In the genomic region with DNA sequence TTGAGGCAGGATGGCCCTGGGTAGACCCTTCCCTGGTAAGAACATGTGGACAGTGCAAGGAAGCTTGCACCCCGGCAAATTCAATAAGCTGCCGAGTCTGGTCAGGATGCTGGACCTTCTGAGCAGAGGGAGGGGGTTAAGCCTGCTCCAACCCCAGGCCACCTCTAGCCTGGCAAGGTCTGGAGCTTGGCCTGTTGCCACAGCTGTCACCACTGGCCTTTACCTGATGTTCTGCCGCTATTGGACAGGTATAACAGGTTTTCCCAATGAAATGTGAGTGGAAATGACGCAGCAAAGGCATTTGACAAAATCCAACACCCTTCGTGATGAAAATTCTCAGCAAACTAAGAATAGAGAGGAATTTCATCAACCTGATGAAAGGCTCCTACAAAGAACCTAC, we compare ENCODE assay signal across 1 cellular context.
TF ChIP-seq lines count a peak whose summit lies in the region.

No MANE protein-coding gene starts in this region.

TF ChIP-seq in HepG2, 621 proteins besides CTCF, POLR2A, EP300 and RAD21:
- TF ChIP-seq PHF20 (CRISPR knock-in tag; IDR thresholded peaks at IDR 0.05) (no peak), ATF7-NPFF (CRISPR knock-in tag; IDR thresholded peaks at IDR 0.05; ENCODE audit: low read depth) (no peak), ZNF354B (CRISPR knock-in tag; IDR thresholded peaks at IDR 0.05) (no peak), MATR3 (CRISPR knock-in tag; IDR thresholded peaks at IDR 0.05) (no peak), REXO4 (CRISPR knock-in tag; IDR thresholded peaks at IDR 0.05; ENCODE audit: borderline replicate concordance) (no peak), SETDB1 (CRISPR knock-in tag; IDR thresholded peaks at IDR 0.05; ENCODE audit: borderline replicate concordance) (no peak), RFX5 (IDR thresholded peaks at IDR 0.05; ENCODE audit: low read depth, low read length) (no peak), SNRNP70 (IDR thresholded peaks at IDR 0.05; ENCODE audit: low read depth, low read length) (no peak)
- TF ChIP-seq, protein P1, sequence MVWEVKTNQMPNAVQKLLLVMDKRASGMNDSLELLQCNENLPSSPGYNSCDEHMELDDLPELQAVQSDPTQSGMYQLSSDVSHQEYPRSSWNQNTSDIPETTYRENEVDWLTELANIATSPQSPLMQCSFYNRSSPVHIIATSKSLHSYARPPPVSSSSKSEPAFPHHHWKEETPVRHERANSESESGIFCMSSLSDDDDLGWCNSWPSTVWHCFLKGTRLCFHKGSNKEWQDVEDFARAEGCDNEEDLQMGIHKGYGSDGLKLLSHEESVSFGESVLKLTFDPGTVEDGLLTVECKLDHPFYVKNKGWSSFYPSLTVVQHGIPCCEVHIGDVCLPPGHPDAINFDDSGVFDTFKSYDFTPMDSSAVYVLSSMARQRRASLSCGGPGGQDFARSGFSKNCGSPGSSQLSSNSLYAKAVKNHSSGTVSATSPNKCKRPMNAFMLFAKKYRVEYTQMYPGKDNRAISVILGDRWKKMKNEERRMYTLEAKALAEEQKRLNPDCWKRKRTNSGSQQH (CRISPR knock-in tag; IDR thresholded peaks at IDR 0.05; ENCODE audit: low read depth): no peak
- TF ChIP-seq, protein P2, sequence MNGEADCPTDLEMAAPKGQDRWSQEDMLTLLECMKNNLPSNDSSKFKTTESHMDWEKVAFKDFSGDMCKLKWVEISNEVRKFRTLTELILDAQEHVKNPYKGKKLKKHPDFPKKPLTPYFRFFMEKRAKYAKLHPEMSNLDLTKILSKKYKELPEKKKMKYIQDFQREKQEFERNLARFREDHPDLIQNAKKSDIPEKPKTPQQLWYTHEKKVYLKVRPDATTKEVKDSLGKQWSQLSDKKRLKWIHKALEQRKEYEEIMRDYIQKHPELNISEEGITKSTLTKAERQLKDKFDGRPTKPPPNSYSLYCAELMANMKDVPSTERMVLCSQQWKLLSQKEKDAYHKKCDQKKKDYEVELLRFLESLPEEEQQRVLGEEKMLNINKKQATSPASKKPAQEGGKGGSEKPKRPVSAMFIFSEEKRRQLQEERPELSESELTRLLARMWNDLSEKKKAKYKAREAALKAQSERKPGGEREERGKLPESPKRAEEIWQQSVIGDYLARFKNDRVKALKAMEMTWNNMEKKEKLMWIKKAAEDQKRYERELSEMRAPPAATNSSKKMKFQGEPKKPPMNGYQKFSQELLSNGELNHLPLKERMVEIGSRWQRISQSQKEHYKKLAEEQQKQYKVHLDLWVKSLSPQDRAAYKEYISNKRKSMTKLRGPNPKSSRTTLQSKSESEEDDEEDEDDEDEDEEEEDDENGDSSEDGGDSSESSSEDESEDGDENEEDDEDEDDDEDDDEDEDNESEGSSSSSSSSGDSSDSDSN (CRISPR knock-in tag; IDR thresholded peaks at IDR 0.05): no peak
- TF ChIP-seq, protein P3, sequence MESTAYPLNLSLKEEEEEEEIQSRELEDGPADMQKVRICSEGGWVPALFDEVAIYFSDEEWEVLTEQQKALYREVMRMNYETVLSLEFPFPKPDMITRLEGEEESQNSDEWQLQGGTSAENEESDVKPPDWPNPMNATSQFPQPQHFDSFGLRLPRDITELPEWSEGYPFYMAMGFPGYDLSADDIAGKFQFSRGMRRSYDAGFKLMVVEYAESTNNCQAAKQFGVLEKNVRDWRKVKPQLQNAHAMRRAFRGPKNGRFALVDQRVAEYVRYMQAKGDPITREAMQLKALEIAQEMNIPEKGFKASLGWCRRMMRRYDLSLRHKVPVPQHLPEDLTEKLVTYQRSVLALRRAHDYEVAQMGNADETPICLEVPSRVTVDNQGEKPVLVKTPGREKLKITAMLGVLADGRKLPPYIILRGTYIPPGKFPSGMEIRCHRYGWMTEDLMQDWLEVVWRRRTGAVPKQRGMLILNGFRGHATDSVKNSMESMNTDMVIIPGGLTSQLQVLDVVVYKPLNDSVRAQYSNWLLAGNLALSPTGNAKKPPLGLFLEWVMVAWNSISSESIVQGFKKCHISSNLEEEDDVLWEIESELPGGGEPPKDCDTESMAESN (CRISPR knock-in tag; conservative IDR thresholded peaks at IDR 0.05): no peak
